ENCODE assay signal across 1 cellular context in genomic region chr16:1998852-1999801, GRCh38.
TF ChIP-seq lines count a peak whose summit lies in the region.

No MANE protein-coding gene starts in this region.

TF ChIP-seq in HepG2, 621 proteins besides CTCF, POLR2A, EP300 and RAD21:
- 0 out of 2 replicates have a peak, but pooled peaks have one; percentile 34 for TF ChIP-seq RBFOX2 (IDR thresholded peaks at IDR 0.05; ENCODE audit: low read depth, low read length)
- no peak for TF ChIP-seq HDAC2 (CRISPR knock-in tag; IDR thresholded peaks at IDR 0.05)
- peak; percentile 18 for TF ChIP-seq AGO2 (optimal IDR thresholded peaks at IDR 0.05; ENCODE audit: low read depth, low read length)
